23 cellular contexts compared by ENCODE assay signal in the genomic region with DNA sequence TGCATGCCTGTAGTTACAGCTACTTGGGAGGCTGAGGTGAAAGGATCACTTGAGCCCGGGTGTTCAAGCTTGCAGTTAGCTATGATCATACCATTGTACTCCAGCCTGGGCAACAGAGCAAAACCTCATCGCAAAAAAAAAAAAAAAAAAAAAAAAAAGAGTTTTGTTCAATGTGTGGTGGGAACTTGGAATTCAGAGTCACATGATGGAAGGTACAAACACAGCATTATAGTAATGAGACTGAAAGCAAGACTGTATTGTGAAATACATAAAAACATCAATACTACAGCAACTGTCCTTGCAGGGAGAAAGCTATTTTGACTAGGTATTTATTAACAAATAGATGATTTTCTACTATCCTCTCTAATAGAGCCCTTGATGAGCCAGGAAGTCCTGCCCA.
DNase-seq lines count a peak whose midpoint lies in the region; ATAC-seq, FAIRE-seq and TF ChIP-seq lines count a peak whose summit lies in the region.
"Had no signal": no experiment of that assay in that cellular context is flagged by ENCODE, and none has a peak within 500 bp of the region (broad histone marks: within the 10 kb centered on the region; RNA-seq: fewer than 3 reads in every experiment).

No MANE protein-coding gene starts in this region.

- no peaks in the 10 kb centered on the region for H3K9me3 ChIP-seq in kidney (ENCODE audit: control insufficient read depth in 1 of 2, low read length in 2 of 2)
- H3K9me3 ChIP-seq: A549 had no signal

- TF ChIP-seq CTCF in kidney (IDR thresholded peaks at IDR 0.05; ENCODE audit: borderline replicate concordance, extremely low read depth, insufficient read depth) (no peak), osteocyte (IDR thresholded peaks at IDR 0.05) (no peak)

- intact Hi-C loops in kidney (cut with DNase I) = no loop called here

- H3K27me3 Mint-ChIP-seq in activated naive CD8-positive, alpha-beta T cell treated with anti-CD3 and anti-CD28 coated beads, Interleukin-2, amount 50 U/mL, for 24 hours = no peaks in the 10 kb centered on the region
- no peaks in the 10 kb centered on the region for H3K27me3 Mint-ChIP-seq in activated naive CD8-positive, alpha-beta T cell treated with anti-CD3 and anti-CD28 coated beads for 36 hours
- peaks cover 2% of the 10 kb centered on the region for H3K27me3 Mint-ChIP-seq in osteocyte (ENCODE audit: unreplicated experiment)
- H3K27me3 Mint-ChIP-seq: IgD-negative memory B cell had no signal

- H3K4me3 ChIP-seq in kidney (ENCODE audit: low read length in 2 of 2) = no peak overlapping the region
- H3K4me3 ChIP-seq: A549, GM23338 had no signal

- peaks cover 7 to 8% of the 10 kb centered on the region in 2 donors for H3K4me1 ChIP-seq in kidney (ENCODE audit: control insufficient read depth in 1 of 2, insufficient read depth in 1 of 2, low read depth in 1 of 2, low read length in 2 of 2)
- H3K4me1 ChIP-seq: A549 had no signal

- DNase-seq in activated naive CD8-positive, alpha-beta T cell treated with anti-CD3 and anti-CD28 coated beads, Interleukin-2, amount 50 U/mL, for 24 hours = no peak
- no peak for DNase-seq in activated naive CD8-positive, alpha-beta T cell treated with anti-CD3 and anti-CD28 coated beads for 36 hours
- peak; percentile 81 for DNase-seq in foreskin melanocyte
- DNase-seq in kidney tubule cell (ENCODE audit: low spot score) = peak; percentile 88
- peak; percentile 90 for DNase-seq in renal cortical epithelial cell (ENCODE audit: low read depth)
- DNase-seq in kidney = no peak
- no peak for DNase-seq in osteocyte (ENCODE audit: extremely low spot score, unreplicated experiment)
- DNase-seq in activated T-cell treated with anti-CD3 and anti-CD28 coated beads, Interleukin-2, amount 50 U/mL, for 1 hour = no peak
- DNase-seq: AML-193; CD8-positive, alpha-beta T cell; COR-L47; HCEC 1CT had no signal

- peak overlapping the region; percentile 63 for H3K27ac Mint-ChIP-seq in activated naive CD8-positive, alpha-beta T cell treated with anti-CD3 and anti-CD28 coated beads, Interleukin-2, amount 50 U/mL, for 24 hours
- H3K27ac Mint-ChIP-seq in activated naive CD8-positive, alpha-beta T cell treated with anti-CD3 and anti-CD28 coated beads for 36 hours = no peak overlapping the region
- no peak overlapping the region for H3K27ac Mint-ChIP-seq in osteocyte (ENCODE audit: unreplicated experiment)
- H3K27ac Mint-ChIP-seq: CD8-positive, alpha-beta T cell; GM23338; IgD-negative memory B cell had no signal

- H3K4me1 Mint-ChIP-seq in activated naive CD8-positive, alpha-beta T cell treated with anti-CD3 and anti-CD28 coated beads, Interleukin-2, amount 50 U/mL, for 24 hours = peaks cover 16% of the 10 kb centered on the region
- H3K4me1 Mint-ChIP-seq in activated naive CD8-positive, alpha-beta T cell treated with anti-CD3 and anti-CD28 coated beads for 36 hours = peaks cover 5% of the 10 kb centered on the region
- peaks cover 2% of the 10 kb centered on the region for H3K4me1 Mint-ChIP-seq in osteocyte (ENCODE audit: unreplicated experiment)
- H3K4me1 Mint-ChIP-seq: IgD-negative memory B cell had no signal

- no peaks in the 10 kb centered on the region for H3K9me3 Mint-ChIP-seq in activated naive CD8-positive, alpha-beta T cell treated with anti-CD3 and anti-CD28 coated beads, Interleukin-2, amount 50 U/mL, for 24 hours
- H3K9me3 Mint-ChIP-seq in activated naive CD8-positive, alpha-beta T cell treated with anti-CD3 and anti-CD28 coated beads for 36 hours = no peaks in the 10 kb centered on the region
- H3K9me3 Mint-ChIP-seq in osteocyte (ENCODE audit: unreplicated experiment) = no peaks in the 10 kb centered on the region
- H3K9me3 Mint-ChIP-seq: CD8-positive, alpha-beta T cell; IgD-negative memory B cell had no signal

- no peak for FAIRE-seq in kidney (lab: Jason Lieb, UNC)
- FAIRE-seq: A549, D721Med, G401.6, GM12891, GM19239, H54 had no signal

- H3K36me3 ChIP-seq in kidney (ENCODE audit: control insufficient read depth in 1 of 2, insufficient read depth in 2 of 2, low read length in 2 of 2) = no peaks in the 10 kb centered on the region

- H3K4me3 Mint-ChIP-seq in activated naive CD8-positive, alpha-beta T cell treated with anti-CD3 and anti-CD28 coated beads, Interleukin-2, amount 50 U/mL, for 24 hours = no peak overlapping the region
- H3K4me3 Mint-ChIP-seq in activated naive CD8-positive, alpha-beta T cell treated with anti-CD3 and anti-CD28 coated beads for 36 hours = no peak overlapping the region
- no peak overlapping the region for H3K4me3 Mint-ChIP-seq in osteocyte (ENCODE audit: unreplicated experiment)
- H3K4me3 Mint-ChIP-seq: CD14-positive monocyte; CD8-positive, alpha-beta T cell; GM23338 had no signal

- no peak overlapping the region for H3K9ac ChIP-seq in kidney (ENCODE audit: low read length in 2 of 2)

- no peaks in the 10 kb centered on the region for H3K36me3 Mint-ChIP-seq in activated naive CD8-positive, alpha-beta T cell treated with anti-CD3 and anti-CD28 coated beads, Interleukin-2, amount 50 U/mL, for 24 hours (ENCODE audit: low read depth)
- H3K36me3 Mint-ChIP-seq in activated naive CD8-positive, alpha-beta T cell treated with anti-CD3 and anti-CD28 coated beads for 36 hours = no peaks in the 10 kb centered on the region
- no peaks in the 10 kb centered on the region for H3K36me3 Mint-ChIP-seq in osteocyte (ENCODE audit: unreplicated experiment)
- H3K36me3 Mint-ChIP-seq: CD14-positive monocyte; CD8-positive, alpha-beta T cell; IgD-negative memory B cell had no signal

- ATAC-seq in activated naive CD8-positive, alpha-beta T cell treated with anti-CD3 and anti-CD28 coated beads, Interleukin-2, amount 50 U/mL, for 24 hours = no peak
- ATAC-seq: A549; CD8-positive, alpha-beta T cell; GM23338 had no signal

- no peak overlapping the region for H3K27ac ChIP-seq in kidney (ENCODE audit: low read depth in 2 of 2, low read length in 2 of 2)
- H3K27ac ChIP-seq: 22Rv1, A549, HL-60 had no signal

Comparison
In these comparisons a context has a peak if more than half of its experiments do, and no peak if none do; other contexts are left out.
1. DNase-seq: peak in foreskin melanocyte (single experiment), kidney tubule cell (single experiment) and renal cortical epithelial cell (single experiment); none in activated naive CD8-positive, alpha-beta T cell treated with anti-CD3 and anti-CD28 coated beads, Interleukin-2, amount 50 U/mL, for 24 hours (single experiment), activated naive CD8-positive, alpha-beta T cell treated with anti-CD3 and anti-CD28 coated beads for 36 hours (single experiment), kidney (single experiment), osteocyte (single experiment) and activated T-cell treated with anti-CD3 and anti-CD28 coated beads, Interleukin-2, amount 50 U/mL, for 1 hour (single experiment).